8 cellular contexts compared by ENCODE assay signal in genomic region chr18:48806551-48807261, GRCh38.
DNase-seq lines count a peak whose midpoint lies in the region; ATAC-seq and TF ChIP-seq lines count a peak whose summit lies in the region.

No MANE protein-coding gene starts in this region.

- no peak for DNase-seq in activated T-cell treated with anti-CD3 and anti-CD28 coated beads, Interleukin-2, amount 50 U/mL, for 72 hours
- peak in 3 of 5 donors; percentile 45 to 64 (median 45) for DNase-seq in heart left ventricle
- DNase-seq in DMS153 (lab: John Stamatoyannopoulos, UW) = no peak
- DNase-seq in NCI-H128 (lab: John Stamatoyannopoulos, UW; ENCODE audit: unreplicated experiment) = no peak

- H3K9ac ChIP-seq in stomach smooth muscle (ENCODE audit: low read length in 2 of 2) = no peak overlapping the region

- TF ChIP-seq CTCF in heart left ventricle (IDR thresholded peaks at IDR 0.05) = no peak

- H3K36me3 Mint-ChIP-seq in activated T-cell treated with anti-CD3 and anti-CD28 coated beads, Interleukin-2, amount 50 U/mL, for 72 hours (ENCODE audit: insufficient read depth in 2 of 2) = no peaks in the 10 kb centered on the region

- 51 to 56% (median 53%) methylated on average over 11 of the region's 11 CpGs for WGBS in heart left ventricle, 4 donors

- H3K4me3 ChIP-seq in heart left ventricle = no peak overlapping the region
- no peak overlapping the region for H3K4me3 ChIP-seq in stomach smooth muscle (ENCODE audit: low read length in 2 of 2)

- intact Hi-C loops in heart left ventricle (cut with DNase I) = loop anchor here in 1 of 10 donors (5.0 kb wide), 1 partner anchor 686 kb away; the partner anchor contains the start of gene RPL17

- H3K27me3 ChIP-seq in heart left ventricle (no peaks in the 10 kb centered on the region), stomach smooth muscle (ENCODE audit: control insufficient read depth in 1 of 2, insufficient read depth in 2 of 2, low read length in 2 of 2) (no peaks in the 10 kb centered on the region)

- no peaks in the 10 kb centered on the region for H3K36me3 ChIP-seq in KOPT-K1 (ENCODE audit: insufficient read depth, low read length)
- peaks cover 0 to 4% (median 0%) of the 10 kb centered on the region in 9 donors for H3K36me3 ChIP-seq in heart left ventricle
- H3K36me3 ChIP-seq in stomach smooth muscle (ENCODE audit: control insufficient read depth in 2 of 2, insufficient read depth in 2 of 2, low read length in 2 of 2) = peaks cover 8 to 13% of the 10 kb centered on the region in 2 donors

- H3K4me1 ChIP-seq in heart left ventricle = peaks cover 5 to 70% (median 43%) of the 10 kb centered on the region in 12 donors
- H3K4me1 ChIP-seq in stomach smooth muscle (ENCODE audit: control insufficient read depth, insufficient read depth, low read length) = peaks cover 18% of the 10 kb centered on the region

- H3K27ac ChIP-seq in KOPT-K1 (ENCODE audit: low read depth, low read length, poor library complexity, severe bottlenecking) = peak overlapping the region; percentile 39
- peak overlapping the region in 11 of 12 donors; percentile 40 to 83 (median 58) for H3K27ac ChIP-seq in heart left ventricle
- H3K27ac ChIP-seq in stomach smooth muscle (ENCODE audit: low read length) = peak overlapping the region; percentile 18

- peak; percentile 65 to 69 for ATAC-seq in activated T-cell treated with anti-CD3 and anti-CD28 coated beads, Interleukin-2, amount 50 U/mL, for 72 hours (replicated peaks in 1 of 2)
- ATAC-seq in heart left ventricle = peak; percentile 61 to 71 (median 66)
- no peak for ATAC-seq in GM18873 (IDR thresholded peaks at IDR 0.05; ENCODE audit: low FRiP score, unreplicated experiment)
- ATAC-seq in GM19023 (IDR thresholded peaks at IDR 0.05; ENCODE audit: unreplicated experiment) = no peak

- H3K4me3 Mint-ChIP-seq in activated T-cell treated with anti-CD3 and anti-CD28 coated beads, Interleukin-2, amount 50 U/mL, for 72 hours = peak overlapping the region; percentile 19 to 42

- TF ChIP-seq POLR2A in heart left ventricle (IDR thresholded peaks at IDR 0.05) = no peak

- no peaks in the 10 kb centered on the region for H3K9me3 ChIP-seq in KOPT-K1 (ENCODE audit: insufficient read depth, low read length, poor library complexity, severe bottlenecking)
- H3K9me3 ChIP-seq in heart left ventricle = no peaks in the 10 kb centered on the region
- H3K9me3 ChIP-seq in stomach smooth muscle (ENCODE audit: control insufficient read depth in 2 of 2, low read length in 2 of 2) = no peaks in the 10 kb centered on the region

- H3K9me3 Mint-ChIP-seq in activated T-cell treated with anti-CD3 and anti-CD28 coated beads, Interleukin-2, amount 50 U/mL, for 72 hours = no peaks in the 10 kb centered on the region

- H3K4me1 Mint-ChIP-seq in activated T-cell treated with anti-CD3 and anti-CD28 coated beads, Interleukin-2, amount 50 U/mL, for 72 hours (ENCODE audit: low read depth) = peaks cover 54% of the 10 kb centered on the region

- no peaks in the 10 kb centered on the region for H3K27me3 Mint-ChIP-seq in activated T-cell treated with anti-CD3 and anti-CD28 coated beads, Interleukin-2, amount 50 U/mL, for 72 hours (ENCODE audit: low read depth)

- peak overlapping the region; percentile 25 for H3K27ac Mint-ChIP-seq in activated T-cell treated with anti-CD3 and anti-CD28 coated beads, Interleukin-2, amount 50 U/mL, for 72 hours

Comparison
In these comparisons a context has a peak if more than half of its experiments do, and no peak if none do; other contexts are left out.
1. ATAC-seq: peak in activated T-cell treated with anti-CD3 and anti-CD28 coated beads, Interleukin-2, amount 50 U/mL, for 72 hours (2 of 2) and heart left ventricle (4 of 4); none in GM18873 (single experiment) and GM19023 (single experiment).
2. DNase-seq: peak in heart left ventricle (3 of 5); none in activated T-cell treated with anti-CD3 and anti-CD28 coated beads, Interleukin-2, amount 50 U/mL, for 72 hours (0 of 2), DMS153 (single experiment) and NCI-H128 (single experiment).
3. Peak in every context shown above with its lines, with median percentiles within 50 percentile points of each other: H3K27ac ChIP-seq.